In the genomic region with DNA sequence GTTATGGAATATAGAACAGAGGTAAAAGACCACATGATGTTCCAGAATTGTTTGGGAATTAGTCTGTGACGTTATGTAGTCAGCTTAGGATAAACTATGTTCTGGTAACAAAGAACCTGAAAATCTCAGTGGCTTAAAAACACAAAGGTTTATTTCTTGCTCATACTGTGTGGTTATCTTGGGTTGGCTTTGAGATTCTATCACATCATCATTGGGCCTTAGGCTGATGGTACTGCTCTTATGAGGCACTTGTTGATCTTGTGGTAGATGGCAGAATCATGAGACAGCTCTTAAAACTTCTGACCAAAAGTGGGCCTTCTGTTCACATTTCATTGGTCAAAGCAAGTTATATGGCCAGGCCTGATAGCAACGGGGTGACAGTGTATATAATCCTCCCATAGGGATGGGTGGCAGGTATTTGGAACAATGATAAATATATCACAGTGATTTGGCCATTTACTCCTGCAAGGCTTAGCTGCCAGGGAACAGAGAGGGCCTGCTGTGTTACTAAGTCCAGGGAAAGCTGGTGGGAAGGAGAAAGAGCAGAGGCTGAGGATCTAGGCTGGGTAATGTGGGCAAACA, we compare ENCODE assay signal across 1 cellular context.
TF ChIP-seq lines count a peak whose summit lies in the region.

No MANE protein-coding gene starts in this region.

TF ChIP-seq in HEK293, 187 proteins besides CTCF, POLR2A, EP300 and RAD21 (continued from another document):
- TF ChIP-seq ZNF707 (tag by site-specific recombination; IDR thresholded peaks at IDR 0.05) (no peak), SCRT2 (tag by site-specific recombination; IDR thresholded peaks at IDR 0.05) (peak; percentile 84)
TF ChIP-seq in HEK293: peak in this region for 2.
